ENCODE assay signal across 8 cellular contexts in genomic region chr12:53159195-53159834, GRCh38. TPM values are rescaled to one million over a fixed set of nuclear protein-coding genes. Genes with fewer than 3 reads are reported as not detected.
DNase-seq lines count a peak whose midpoint lies in the region; ATAC-seq lines count a peak whose summit lies in the region.

No MANE protein-coding gene starts in this region.

- no peaks in the 10 kb centered on the region for H4K20me1 ChIP-seq in BLaER1 treated with 17β-estradiol and CSF1 and Interleukin-3, amounts not matched to agents 10 nM and 100 nM

- H3K9me3 ChIP-seq in BLaER1 treated with 17β-estradiol and CSF1 and Interleukin-3, amounts not matched to agents 10 nM and 100 nM (replicated peaks in 1 of 11) = no peaks in the 10 kb centered on the region; a peak in 1 of 22 replicates

- in situ Hi-C loops in KBM-7 (cut with MboI; ENCODE audit: low pct_unique_long_range_greater_than_20kb, low sequenced_read_pairs) = no loop called here

- H3K4me1 Mint-ChIP-seq in naive B cell = peaks cover 9% of the 10 kb centered on the region in 3 donors
- peaks cover 10% of the 10 kb centered on the region for H3K4me1 Mint-ChIP-seq in stimulated activated effector memory CD8-positive, alpha-beta T cell treated with anti-CD3 and anti-CD28 coated beads, Interleukin-12 subunit alpha, Interleukin-12 subunit beta, amount 100 ng/mL, for 72 hours

- H3K27ac Mint-ChIP-seq in naive B cell = peak overlapping the region in 2 of 6 donors; percentile 2 to 63
- H3K27ac Mint-ChIP-seq in stimulated activated effector memory CD8-positive, alpha-beta T cell treated with anti-CD3 and anti-CD28 coated beads, Interleukin-12 subunit alpha, Interleukin-12 subunit beta, amount 100 ng/mL, for 72 hours = peak overlapping the region; percentile 84

- H3K4me3 ChIP-seq in BLaER1 treated with 17β-estradiol and CSF1 and Interleukin-3, amounts not matched to agents 10 nM and 100 nM = no peak overlapping the region

- H3K4me2 ChIP-seq in BLaER1 treated with 17β-estradiol and CSF1 and Interleukin-3, amounts not matched to agents 10 nM and 100 nM = peak overlapping the region in 9 of 11 experiments; percentile 3 to 55 (median 24); a peak in 11 of 22 replicates

- H3K27ac ChIP-seq in BLaER1 treated with 17β-estradiol and CSF1 and Interleukin-3, amounts not matched to agents 10 nM and 100 nM = peak overlapping the region in 6 of 11 experiments; percentile 19 to 57 (median 32); a peak in 6 of 22 replicates

- H3K9ac ChIP-seq in BLaER1 treated with 17β-estradiol and CSF1 and Interleukin-3, amounts not matched to agents 10 nM and 100 nM = peak overlapping the region in 6 of 11 experiments; percentile 10 to 47 (median 38); a peak in 7 of 22 replicates

- ATAC-seq in GM19395 (IDR thresholded peaks at IDR 0.05; ENCODE audit: unreplicated experiment) = peak; percentile 74
- peak; percentile 92 for ATAC-seq in esophagus mucosa
- peak; percentile 97 to 98 for ATAC-seq in naive B cell (ENCODE audit: low read depth in 2 of 2)
- peak; percentile 97 for ATAC-seq in stimulated activated effector memory CD8-positive, alpha-beta T cell treated with anti-CD3 and anti-CD28 coated beads, Interleukin-12 subunit alpha, Interleukin-12 subunit beta, amount 100 ng/mL, for 72 hours

- H3K9me3 Mint-ChIP-seq in naive B cell = no peaks in the 10 kb centered on the region
- no peaks in the 10 kb centered on the region for H3K9me3 Mint-ChIP-seq in stimulated activated effector memory CD8-positive, alpha-beta T cell treated with anti-CD3 and anti-CD28 coated beads, Interleukin-12 subunit alpha, Interleukin-12 subunit beta, amount 100 ng/mL, for 72 hours

- no peaks in the 10 kb centered on the region for H3K27me3 ChIP-seq in BLaER1 treated with 17β-estradiol and CSF1 and Interleukin-3, amounts not matched to agents 10 nM and 100 nM

- H3K4me1 ChIP-seq in BLaER1 treated with 17β-estradiol and CSF1 and Interleukin-3, amounts not matched to agents 10 nM and 100 nM = peaks cover 0 to 10% (median 6%) of the 10 kb centered on the region in 10 experiments; a peak in 7 of 20 replicates

- no peaks in the 10 kb centered on the region; a peak in 1 of 22 replicates for H3K36me3 ChIP-seq in BLaER1 treated with 17β-estradiol and CSF1 and Interleukin-3, amounts not matched to agents 10 nM and 100 nM

- DNase-seq in KBM-7 = peak; percentile 93
- peak; percentile 96 for DNase-seq in OCI-M1 (lab: John Stamatoyannopoulos, UW)
- peak; percentile 92 for DNase-seq in activated T-cell treated with anti-CD3 and anti-CD28 coated beads for 1 hour (ENCODE audit: low read depth)
- peak; percentile 81 for DNase-seq in naive B cell
- peak; percentile 91 to 96 for DNase-seq in stimulated activated effector memory CD8-positive, alpha-beta T cell treated with anti-CD3 and anti-CD28 coated beads, Interleukin-12 subunit alpha, Interleukin-12 subunit beta, amount 100 ng/mL, for 72 hours (ENCODE audit: low spot score in 2 of 2)

- H3K4me3 Mint-ChIP-seq in naive B cell = no peak overlapping the region
- no peak overlapping the region for H3K4me3 Mint-ChIP-seq in stimulated activated effector memory CD8-positive, alpha-beta T cell treated with anti-CD3 and anti-CD28 coated beads, Interleukin-12 subunit alpha, Interleukin-12 subunit beta, amount 100 ng/mL, for 72 hours

- no peaks in the 10 kb centered on the region for H3K27me3 Mint-ChIP-seq in naive B cell

- no peaks in the 10 kb centered on the region for H3K36me3 Mint-ChIP-seq in naive B cell
- H3K36me3 Mint-ChIP-seq in stimulated activated effector memory CD8-positive, alpha-beta T cell treated with anti-CD3 and anti-CD28 coated beads, Interleukin-12 subunit alpha, Interleukin-12 subunit beta, amount 100 ng/mL, for 72 hours = no peaks in the 10 kb centered on the region

RNA-seq across cellular contexts. Expression of gene ZNF740, which starts 21.2 kb away (rescaled TPM):
- total RNA-seq in esophagus mucosa = 19.6 TPM
- polyA plus RNA-seq in naive B cell (ENCODE audit: low read depth in 6 of 6) = 1 to 10 TPM; 1.8 to 6.0 (median 4.2) TPM

RNA-seq across cellular contexts. Expression of gene CSAD, which starts 21.4 kb away (rescaled TPM):
- total RNA-seq in esophagus mucosa = 17.1 TPM
- polyA plus RNA-seq in naive B cell (ENCODE audit: low read depth in 6 of 6) = 1 to 10 TPM in 4 of 6 donors, under 1 TPM in 2; 0.19 to 1.8 (median 1.1) TPM

RNA-seq across cellular contexts. Expression of gene ITGB7, which starts 47.7 kb away (rescaled TPM):
- total RNA-seq in esophagus mucosa = 7.0 TPM
- 100 to 1,000 TPM in 1 of 6 donors, 10 to 100 TPM in 5; 63.2 to 174 (median 96.4) TPM for polyA plus RNA-seq in naive B cell (ENCODE audit: low read depth in 6 of 6)

RNA-seq across cellular contexts. Expression of gene SOAT2, which starts 56.0 kb away (rescaled TPM):
- not detected for total RNA-seq in esophagus mucosa
- polyA plus RNA-seq in naive B cell (ENCODE audit: low read depth in 6 of 6) = not detected
